11 cellular contexts compared by ENCODE assay signal in genomic region chr20:1322511-1323245, GRCh38. TPM values are rescaled to one million over a fixed set of nuclear protein-coding genes. Genes with fewer than 3 reads are reported as not detected.
DNase-seq lines count a peak whose midpoint lies in the region; ATAC-seq and TF ChIP-seq lines count a peak whose summit lies in the region.
"Had no signal": no experiment of that assay in that cellular context is flagged by ENCODE, and none has a peak within 500 bp of the region (broad histone marks: within the 10 kb centered on the region; RNA-seq: fewer than 3 reads in every experiment).

No MANE protein-coding gene starts in this region.

- H3K9me3 ChIP-seq in esophagus (ENCODE audit: control insufficient read depth in 2 of 2, insufficient read depth in 1 of 2, low read depth in 1 of 2, low read length in 1 of 2), result no peaks in the 10 kb centered on the region

- peak overlapping the region; percentile 77 to 86 for H3K27ac ChIP-seq in esophagus (ENCODE audit: low read depth in 2 of 2, low read length in 1 of 2)
- H3K27ac ChIP-seq: VCaP had no signal

- ATAC-seq in naive thymus-derived CD8-positive, alpha-beta T cell, result no peak
- ATAC-seq in GM19023 (IDR thresholded peaks at IDR 0.05; ENCODE audit: unreplicated experiment), result no peak

- POLR2A ChIA-PET in naive thymus-derived CD8-positive, alpha-beta T cell (lab: Charles Lee), result interaction anchor here (0.6 to 1.2 kb wide), 2 partner anchors 9 to 69 kb away, joined by 3 to 5 read pairs; no protein-coding TSS in a partner anchor

- H3K27me3 ChIP-seq in esophagus (ENCODE audit: control insufficient read depth in 1 of 2, insufficient read depth in 2 of 2, low read length in 2 of 2), result no peaks in the 10 kb centered on the region

- peak; percentile 83 for DNase-seq in AG09309 (ENCODE audit: low read depth)
- DNase-seq in NCI-H460 (ENCODE audit: extremely low read depth, low read depth), result peak; percentile 77
- no peak for DNase-seq in naive thymus-derived CD8-positive, alpha-beta T cell
- DNase-seq in DMS 273 (lab: John Stamatoyannopoulos, UW; ENCODE audit: unreplicated experiment), result no peak
- no peak for DNase-seq in Kasumi-1 (lab: John Stamatoyannopoulos, UW)
- DNase-seq in HT-29 (ENCODE audit: low spot score), result no peak
- DNase-seq: DND-41, NCI-H1092 had no signal

- 52 to 57% methylated on average over 11 of the region's 11 CpGs for WGBS in esophagus, 2 donors

- peak overlapping the region in 2 of 10 donors; percentile 19 to 37 for H3K4me3 Mint-ChIP-seq in naive thymus-derived CD8-positive, alpha-beta T cell

- H3K4me3 ChIP-seq in AG09309 (ENCODE audit: control insufficient read depth, low read depth, low read length), result no peak overlapping the region
- H3K4me3 ChIP-seq in esophagus (ENCODE audit: low read depth in 1 of 2, low read length in 2 of 2), result no peak overlapping the region

- peaks cover 6 to 13% of the 10 kb centered on the region in 2 donors for H3K4me1 ChIP-seq in esophagus (ENCODE audit: control insufficient read depth in 2 of 2, insufficient read depth in 2 of 2, low read length in 1 of 2)

- peaks cover 4 to 9% (median 7%) of the 10 kb centered on the region in 4 donors for H3K4me1 Mint-ChIP-seq in naive thymus-derived CD8-positive, alpha-beta T cell

- peak overlapping the region in 8 of 10 donors; percentile 34 to 92 (median 45) for H3K27ac Mint-ChIP-seq in naive thymus-derived CD8-positive, alpha-beta T cell

- H3K36me3 Mint-ChIP-seq in naive thymus-derived CD8-positive, alpha-beta T cell, result no peaks in the 10 kb centered on the region

- TF ChIP-seq CTCF in AG09309 (IDR thresholded peaks at IDR 0.05; ENCODE audit: control insufficient read depth, insufficient read depth, low read depth, low read length, missing control alignments), result no peak

- H3K36me3 ChIP-seq in esophagus (ENCODE audit: control insufficient read depth in 2 of 2, insufficient read depth in 2 of 2, low read length in 1 of 2), result no peaks in the 10 kb centered on the region

- H3K27me3 Mint-ChIP-seq in naive thymus-derived CD8-positive, alpha-beta T cell, result no peaks in the 10 kb centered on the region

- H3K9me3 Mint-ChIP-seq in naive thymus-derived CD8-positive, alpha-beta T cell, result no peaks in the 10 kb centered on the region

RNA-seq across cellular contexts. Expression of gene SDCBP2, which starts 6.3 kb away (rescaled TPM):
- 3.6 and 5.0 TPM in 2 replicates for total RNA-seq in NCI-H460 (2014; rRNA removed; shearing (Covaris generic))
- polyA plus RNA-seq in NCI-H460 (2014; cell fraction: nucleus; rRNA removed), result 1.7 and 2.0 TPM in 2 replicates
- 100 to 1,000 TPM; 137 to 147 TPM for polyA plus RNA-seq in esophagus
- total RNA-seq in naive thymus-derived CD8-positive, alpha-beta T cell, result 1 to 10 TPM; 2.7 to 3.3 TPM
- 1 to 10 TPM in 1 of 3 donors, under 1 TPM in 2; 0.81 to 1.5 (median 0.98) TPM for polyA plus RNA-seq in naive thymus-derived CD8-positive, alpha-beta T cell
- 19.1 and 22.4 TPM in 2 replicates for total RNA-seq in HT-29 (2014; rRNA removed; shearing (Covaris generic))

RNA-seq across cellular contexts. Expression of gene SNPH, which starts 56.6 kb away (rescaled TPM):
- total RNA-seq in NCI-H460 (2014; rRNA removed; shearing (Covaris generic)), result 2.8 and 3.4 TPM in 2 replicates
- polyA plus RNA-seq in NCI-H460 (2014; cell fraction: nucleus; rRNA removed), result 0.61 and 2.8 TPM in 2 replicates
- polyA plus RNA-seq in esophagus, result 1 to 10 TPM in 1 of 2 donors, under 1 TPM in 1; 0.92 to 1.1 TPM
- 10 to 100 TPM; 25.7 to 26.6 TPM for total RNA-seq in naive thymus-derived CD8-positive, alpha-beta T cell
- 10 to 100 TPM in 1 of 3 donors, 1 to 10 TPM in 2; 5.2 to 13.5 (median 6.3) TPM for polyA plus RNA-seq in naive thymus-derived CD8-positive, alpha-beta T cell
- 0.13 and 0.36 TPM in 2 replicates for total RNA-seq in HT-29 (2014; rRNA removed; shearing (Covaris generic))

Comparison
In these comparisons a context has a peak if more than half of its experiments do, and no peak if none do; other contexts are left out.
1. DNase-seq: peak in AG09309 (single experiment) and NCI-H460 (single experiment); none in naive thymus-derived CD8-positive, alpha-beta T cell (0 of 10), DMS 273 (single experiment), Kasumi-1 (0 of 2) and HT-29 (single experiment).